In the genomic region with DNA sequence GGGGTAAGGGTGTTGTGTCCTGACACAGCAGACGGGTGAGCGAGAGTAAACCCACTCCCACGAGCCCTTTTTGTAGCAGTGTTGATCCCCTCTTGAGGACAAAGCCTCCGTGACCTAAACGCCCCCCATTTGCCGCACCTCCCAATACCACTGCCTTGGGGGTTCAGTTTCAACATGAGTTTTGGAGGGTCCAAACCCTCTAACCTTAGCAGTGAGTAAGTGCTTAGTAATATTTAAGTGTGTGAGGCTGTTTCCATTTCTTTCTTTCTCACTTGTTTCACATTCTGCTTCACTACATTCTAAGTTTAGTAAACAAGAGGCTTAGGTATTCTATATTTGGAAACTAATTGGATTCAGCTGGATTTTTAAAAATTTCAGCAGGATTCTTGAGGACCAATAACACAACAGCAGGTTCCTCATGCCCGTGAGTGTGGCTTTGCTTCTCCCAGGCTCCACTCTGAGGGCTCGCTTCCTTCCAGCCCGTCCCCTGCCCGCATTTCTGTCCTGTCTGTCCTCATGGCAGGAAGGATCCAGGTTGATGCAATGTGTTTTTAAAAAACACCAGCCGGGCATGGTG, we compare ENCODE assay signal across 15 cellular contexts.
"Had no signal": no experiment of that assay in that cellular context is flagged by ENCODE, and none has a peak within 500 bp of the region (broad histone marks: within the 10 kb centered on the region; RNA-seq: fewer than 3 reads in every experiment).

No MANE protein-coding gene starts in this region.

- H3K27ac ChIP-seq: ascending aorta, esophagus squamous epithelium, gastrocnemius medialis, heart right ventricle, left ventricle myocardium inferior, ovary, tibial artery, VCaP had no signal

- ATAC-seq: gastrocnemius medialis, heart right ventricle had no signal

- H3K9me3 ChIP-seq: ascending aorta, esophagus squamous epithelium, gastrocnemius medialis, heart right ventricle, left ventricle myocardium inferior, ovary, tibial artery had no signal

- H3K4me3 ChIP-seq: ascending aorta, esophagus squamous epithelium, gastrocnemius medialis, heart right ventricle, left ventricle myocardium inferior, ovary, tibial artery had no signal

- H3K36me3 ChIP-seq: ovary had no signal

- DNase-seq: activated gamma-delta T cell; activated naive CD8-positive, alpha-beta T cell treated with anti-CD3 and anti-CD28 coated beads, Interleukin-2, amount 10 ng/mL, durations not matched to agents 7 days and 5 days; esophagus squamous epithelium; gastrocnemius medialis; heart right ventricle; kidney; left ventricle myocardium inferior; mesendoderm; ovary; stimulated activated CD4-positive, alpha-beta T cell treated with anti-CD3 and anti-CD28 coated beads, Interleukin-15, amount 100 ng/mL, for 24 hours; stimulated activated CD4-positive, alpha-beta T cell treated with anti-CD3 and anti-CD28 coated beads, Interleukin-4, amount 100 ng/mL, for 24 hours; T-helper 9 cell; tibial artery had no signal

- H3K27me3 ChIP-seq: ascending aorta, esophagus squamous epithelium, gastrocnemius medialis, heart right ventricle, ovary, tibial artery had no signal

- H3K4me3 Mint-ChIP-seq: activated naive CD8-positive, alpha-beta T cell treated with anti-CD3 and anti-CD28 coated beads, Interleukin-2, amount 10 ng/mL, durations not matched to agents 7 days and 5 days had no signal

- H3K27ac Mint-ChIP-seq: activated naive CD8-positive, alpha-beta T cell treated with anti-CD3 and anti-CD28 coated beads, Interleukin-2, amount 10 ng/mL, durations not matched to agents 7 days and 5 days had no signal

- H3K9me3 Mint-ChIP-seq: activated naive CD8-positive, alpha-beta T cell treated with anti-CD3 and anti-CD28 coated beads, Interleukin-2, amount 10 ng/mL, durations not matched to agents 7 days and 5 days had no signal
